In genomic region chr10:23063387-23064287, GRCh38 we compare ENCODE assay signal across 4 cellular contexts.
TF ChIP-seq lines count a peak whose summit lies in the region.

No MANE protein-coding gene starts in this region.

TF ChIP-seq in SK-N-SH, 30 proteins besides CTCF, POLR2A, EP300 and RAD21:
- TF ChIP-seq MAX (IDR thresholded peaks at IDR 0.05; ENCODE audit: low read depth) (no peak), USF1 (IDR thresholded peaks at IDR 0.05; ENCODE audit: borderline replicate concordance, low read depth) (no peak), MXI1 (IDR thresholded peaks at IDR 0.05; ENCODE audit: low read depth, low read length) (no peak), EZH2phosphoT487 (IDR thresholded peaks at IDR 0.05; ENCODE audit: borderline replicate concordance, low read depth) (no peak), ELF1 (IDR thresholded peaks at IDR 0.05) (no peak), FOXJ3 (CRISPR knock-in tag; IDR thresholded peaks at IDR 0.05) (no peak), REST (IDR thresholded peaks at IDR 0.05; ENCODE audit: low read depth, low read length) (no peak), MEF2A (IDR thresholded peaks at IDR 0.05; ENCODE audit: borderline replicate concordance, low read depth) (no peak)

TF ChIP-seq in SK-N-SH treated with all-trans-retinoic acid at 6 μM for 48 hours, 23 proteins besides CTCF, POLR2A, EP300 and RAD21:
- TF ChIP-seq BACH2 (CRISPR knock-in tag; IDR thresholded peaks at IDR 0.05; ENCODE audit: borderline replicate concordance): no peak
- no peak for TF ChIP-seq ZC3H10 (CRISPR knock-in tag; IDR thresholded peaks at IDR 0.05)
- TF ChIP-seq PPARA (CRISPR knock-in tag; IDR thresholded peaks at IDR 0.05; ENCODE audit: borderline replicate concordance): no peak
- TF ChIP-seq CREB5 (CRISPR knock-in tag; IDR thresholded peaks at IDR 0.05; ENCODE audit: low read depth): no peak
- TF ChIP-seq ZNF70 (CRISPR knock-in tag; IDR thresholded peaks at IDR 0.05): no peak
- no peak for TF ChIP-seq ARNTL (CRISPR knock-in tag; IDR thresholded peaks at IDR 0.05; ENCODE audit: borderline replicate concordance, low read depth)
- no peak for TF ChIP-seq SNAI2 (CRISPR knock-in tag; IDR thresholded peaks at IDR 0.05)
- TF ChIP-seq TOX (CRISPR knock-in tag; IDR thresholded peaks at IDR 0.05; ENCODE audit: borderline replicate concordance): no peak
- TF ChIP-seq GLIS3 (CRISPR knock-in tag; IDR thresholded peaks at IDR 0.05): no peak
- no peak for TF ChIP-seq RARB (CRISPR knock-in tag; IDR thresholded peaks at IDR 0.05)
- TF ChIP-seq ESRRG (CRISPR knock-in tag; IDR thresholded peaks at IDR 0.05): no peak

TF ChIP-seq in H1, 55 proteins besides CTCF, POLR2A, EP300 and RAD21 (continues in another document):
- TF ChIP-seq BACH1 (IDR thresholded peaks at IDR 0.05; ENCODE audit: low read length) (no peak), CHD7 (IDR thresholded peaks at IDR 0.05; ENCODE audit: insufficient replicate concordance, low read length) (no peak), KDM4A (IDR thresholded peaks at IDR 0.05; ENCODE audit: low read depth, low read length, severe bottlenecking) (no peak), CREB1 (IDR thresholded peaks at IDR 0.05) (no peak), BRCA1 (IDR thresholded peaks at IDR 0.05; ENCODE audit: low read depth, low read length) (no peak), SIRT6 (IDR thresholded peaks at IDR 0.05; ENCODE audit: low read length) (no peak), MAFK (IDR thresholded peaks at IDR 0.05; ENCODE audit: low read depth, low read length) (no peak), RXRA (IDR thresholded peaks at IDR 0.05; ENCODE audit: insufficient read depth, low read depth, low read length) (no peak), TAF7 (optimal IDR thresholded peaks at IDR 0.05; ENCODE audit: borderline replicate concordance, low read depth, low read length) (no peak), CHD1 (IDR thresholded peaks at IDR 0.05; ENCODE audit: low read depth, low read length) (no peak), SIX5 (IDR thresholded peaks at IDR 0.05; ENCODE audit: low read depth, low read length) (no peak), POLR2AphosphoS5 (IDR thresholded peaks at IDR 0.05; ENCODE audit: low read depth, low read length) (no peak), SP2 (IDR thresholded peaks at IDR 0.05; ENCODE audit: low read length) (no peak), EZH2 (IDR thresholded peaks at IDR 0.05; ENCODE audit: low read depth, low read length, severe bottlenecking) (no peak), TCF12 (IDR thresholded peaks at IDR 0.05; ENCODE audit: low read depth, low read length) (no peak), ATF3 (IDR thresholded peaks at IDR 0.05; ENCODE audit: insufficient read depth, low read depth, low read length) (no peak)

TF ChIP-seq in HEK293T, 16 proteins besides CTCF, POLR2A, EP300 and RAD21:
- no peak for TF ChIP-seq SUZ12 (IDR thresholded peaks at IDR 0.05)
- no peak for TF ChIP-seq L3MBTL2 (conservative IDR thresholded peaks at IDR 0.05)
- TF ChIP-seq ELF4 (IDR thresholded peaks at IDR 0.05): no peak
- no peak for TF ChIP-seq ARNT (IDR thresholded peaks at IDR 0.05)
- TF ChIP-seq HDGF (IDR thresholded peaks at IDR 0.05; ENCODE audit: borderline replicate concordance): no peak
- TF ChIP-seq FOXK2 (IDR thresholded peaks at IDR 0.05): no peak
- no peak for TF ChIP-seq SP1 (IDR thresholded peaks at IDR 0.05)
- no peak for TF ChIP-seq FOXA1 (IDR thresholded peaks at IDR 0.05)
- no peak for TF ChIP-seq TARDBP (IDR thresholded peaks at IDR 0.05)
- no peak for TF ChIP-seq PKNOX1 (IDR thresholded peaks at IDR 0.05)
- no peak for TF ChIP-seq BHLHE40 (IDR thresholded peaks at IDR 0.05; ENCODE audit: borderline replicate concordance)
- no peak for TF ChIP-seq FOXM1 (IDR thresholded peaks at IDR 0.05; ENCODE audit: borderline replicate concordance)
- TF ChIP-seq CTBP1 (IDR thresholded peaks at IDR 0.05; ENCODE audit: borderline replicate concordance): no peak
- TF ChIP-seq NFRKB (IDR thresholded peaks at IDR 0.05): no peak
TF ChIP-seq in HEK293T: peak in this region for 0.
